In genomic region chr20:54188132-54188835, GRCh38 we compare ENCODE assay signal across 20 cellular contexts. TPM values are rescaled to one million over a fixed set of nuclear protein-coding genes. Genes with fewer than 3 reads are reported as not detected.
DNase-seq lines count a peak whose midpoint lies in the region; ATAC-seq, FAIRE-seq and TF ChIP-seq lines count a peak whose summit lies in the region.
"Had no signal": no experiment of that assay in that cellular context is flagged by ENCODE, and none has a peak within 500 bp of the region (broad histone marks: within the 10 kb centered on the region; RNA-seq: fewer than 3 reads in every experiment).

No MANE protein-coding gene starts in this region.

- FAIRE-seq in HTR-8/SVneo (lab: Jason Lieb, UNC) (peak; percentile 92), K562 (lab: Jason Lieb, UNC) (no peak)
- FAIRE-seq: G401.6, GM19239 had no signal

- H3K4me3 Mint-ChIP-seq in neural progenitor cell = no peak overlapping the region
- H3K4me3 Mint-ChIP-seq: CD14-positive monocyte had no signal

- ATAC-seq in K562 = peak; percentile 60; the same call in 1 of the 3 replicates
- ATAC-seq in HG03135 (IDR thresholded peaks at IDR 0.05; ENCODE audit: unreplicated experiment) = no peak

- no peaks in the 10 kb centered on the region for H3K36me3 ChIP-seq in BE2C
- H3K36me3 ChIP-seq in K562 (ENCODE audit: control insufficient read depth, insufficient read depth, low read length) = no peaks in the 10 kb centered on the region
- no peaks in the 10 kb centered on the region for H3K36me3 ChIP-seq in neural progenitor cell
- no peaks in the 10 kb centered on the region for H3K36me3 ChIP-seq in ovary
- no peaks in the 10 kb centered on the region for H3K36me3 ChIP-seq in effector memory CD4-positive, alpha-beta T cell (ENCODE audit: control insufficient read depth, insufficient read depth, low read length)

- H2AFZ ChIP-seq in K562 (ENCODE audit: low read depth, low read length) (peak overlapping the region; percentile 53; the same call in 1 of the 2 replicates), neural progenitor cell (replicated peaks) (peak overlapping the region; percentile 0)

- TF ChIP-seq EP300 in K562 (IDR thresholded peaks at IDR 0.05; ENCODE audit: low read length) (no peak), ovary (IDR thresholded peaks at IDR 0.05) (no peak)

- no peaks in the 10 kb centered on the region for H3K36me3 Mint-ChIP-seq in neural progenitor cell
- H3K36me3 Mint-ChIP-seq: CD14-positive monocyte had no signal

- TF ChIP-seq POLR2A in K562 (conservative IDR thresholded peaks at IDR 0.05) = no peak
- no peak for TF ChIP-seq POLR2A in ovary (IDR thresholded peaks at IDR 0.05)

- in situ Hi-C loops in K562 (cut with MboI) = no loop called here

- peaks cover 2% of the 10 kb centered on the region for H3K9me3 Mint-ChIP-seq in neural progenitor cell
- H3K9me3 Mint-ChIP-seq: CD14-positive monocyte had no signal

- TF ChIP-seq CTCF in BE2C (IDR thresholded peaks at IDR 0.05; ENCODE audit: low read depth, low read length) (no peak), K562 (IDR thresholded peaks at IDR 0.05 in 2 of 3, conservative IDR thresholded peaks at IDR 0.05 in 1 of 3; ENCODE audit: insufficient read depth in 2 of 3, low read depth in 1 of 3, low read length in 3 of 3) (no peak), neural progenitor cell (IDR thresholded peaks at IDR 0.05) (no peak), ovary (IDR thresholded peaks at IDR 0.05) (no peak)

- H3K9ac ChIP-seq in K562 (ENCODE audit: insufficient read depth in 1 of 2, low read depth in 2 of 2, low read length in 2 of 2) (no peak overlapping the region), neural progenitor cell (no peak overlapping the region)

- H3K27ac Mint-ChIP-seq in neural progenitor cell = no peak overlapping the region
- H3K27ac Mint-ChIP-seq: CD14-positive monocyte had no signal

- H3K4me2 ChIP-seq in K562 (ENCODE audit: insufficient read depth, low read length) (peak overlapping the region; percentile 12; the same call in 1 of the 2 replicates), neural progenitor cell (no peak overlapping the region)

- H3K79me2 ChIP-seq in K562 (ENCODE audit: control insufficient read depth, insufficient read depth, low read length) (no peaks in the 10 kb centered on the region), neural progenitor cell (ENCODE audit: low read depth) (no peaks in the 10 kb centered on the region)

- no peaks in the 10 kb centered on the region for H4K20me1 ChIP-seq in K562 (replicated peaks; ENCODE audit: control insufficient read depth, insufficient read depth, low read length)
- no peaks in the 10 kb centered on the region for H4K20me1 ChIP-seq in neural progenitor cell (ENCODE audit: low read depth)

- intact Hi-C loops in K562 (cut with micrococcal nuclease) (no loop called here), ovary (cut with DNase I) (no loop called here)

- H3F3A ChIP-seq in neural progenitor cell (ENCODE audit: low read depth) = no peaks in the 10 kb centered on the region

- DNase-seq in BE2C (no peak), HTR-8/SVneo (ENCODE audit: insufficient read length, low spot score) (no peak), K562 (ENCODE audit: extremely low read depth in 1 of 4, low spot score in 3 of 4) (peak in 3 of 4 experiments; percentile 16 to 35 (median 23)), neural progenitor cell (ENCODE audit: low spot score) (no peak), ovary (no peak), cortex of kidney (lab: John Stamatoyannopoulos, UW) (no peak)
- DNase-seq in effector memory CD4-positive, alpha-beta T cell = no peak
- DNase-seq: AML-193, HCEC 1CT, Karpas-422, NCI-H1092 treated with DMSO at 0.1 percent for 48 hours, NCI-H510A, NCI-H748 treated with DMSO at 0.1 percent for 48 hours, OCI-M1, SHP77, T-helper 1 cell had no signal

- H3K9me3 ChIP-seq in BE2C (no peaks in the 10 kb centered on the region), K562 (replicated peaks; ENCODE audit: control insufficient read depth, insufficient read depth, low read depth, low read length) (no peaks in the 10 kb centered on the region), neural progenitor cell (ENCODE audit: low read depth) (no peaks in the 10 kb centered on the region), ovary (no peaks in the 10 kb centered on the region)
- no peaks in the 10 kb centered on the region for H3K9me3 ChIP-seq in effector memory CD4-positive, alpha-beta T cell (ENCODE audit: control insufficient read depth, low read length)

- H3K4me3 ChIP-seq in BE2C (ENCODE audit: low read depth, low read length) (0 out of 2 replicates have a peak overlapping the region, but pooled peaks have one; percentile 2), K562 (no peak overlapping the region), neural progenitor cell (no peak overlapping the region), ovary (no peak overlapping the region)
- no peak overlapping the region for H3K4me3 ChIP-seq in effector memory CD4-positive, alpha-beta T cell (ENCODE audit: insufficient read depth, low read depth, low read length, poor library complexity, severe bottlenecking)

- H3K27me3 ChIP-seq in BE2C (peaks cover 23% of the 10 kb centered on the region), K562 (ENCODE audit: control insufficient read depth in 2 of 2, insufficient read depth in 2 of 2, low read length in 2 of 2) (peaks cover 15 to 20% of the 10 kb centered on the region in 2 experiments), neural progenitor cell (no peaks in the 10 kb centered on the region), ovary (no peaks in the 10 kb centered on the region)
- H3K27me3 ChIP-seq in effector memory CD4-positive, alpha-beta T cell (replicated peaks; ENCODE audit: control insufficient read depth, insufficient read depth, low read length, poor library complexity, severe bottlenecking) = peaks cover 4% of the 10 kb centered on the region

- no peaks in the 10 kb centered on the region for H3K4me1 ChIP-seq in BE2C
- H3K4me1 ChIP-seq in K562 (replicated peaks in 1 of 2; ENCODE audit: control insufficient read depth in 2 of 2, insufficient read depth in 2 of 2, low read length in 2 of 2) = no peaks in the 10 kb centered on the region
- H3K4me1 ChIP-seq in neural progenitor cell = peaks cover 7% of the 10 kb centered on the region
- H3K4me1 ChIP-seq in ovary (ENCODE audit: insufficient read depth) = no peaks in the 10 kb centered on the region
- no peaks in the 10 kb centered on the region for H3K4me1 ChIP-seq in effector memory CD4-positive, alpha-beta T cell (ENCODE audit: control insufficient read depth, insufficient read depth, low read length, poor library complexity, severe bottlenecking)

- H3K4me1 Mint-ChIP-seq in neural progenitor cell = no peaks in the 10 kb centered on the region
- H3K4me1 Mint-ChIP-seq: CD14-positive monocyte had no signal

- peaks cover 7% of the 10 kb centered on the region for H3K27me3 Mint-ChIP-seq in neural progenitor cell (ENCODE audit: insufficient read depth, low read depth)

- CTCF ChIA-PET in K562 (lab: Yijun Ruan, JAX; ENCODE audit: low intra/inter-chr PET ratio) = no interaction called here

- TF ChIP-seq RAD21 in K562 (CRISPR knock-in tag; conservative IDR thresholded peaks at IDR 0.05 in 1 of 2, IDR thresholded peaks at IDR 0.05 in 1 of 2) = no peak

- WGBS in K562 (ENCODE audit: insufficient coverage, low coverage, missing lambda C conversion rate) = 5% methylated on average over 11 of the region's 11 CpGs
- WGBS in ovary, 3 donors = 43 to 62% (median 45%) methylated on average over 11 of the region's 11 CpGs

- H3K9me1 ChIP-seq in K562 (ENCODE audit: control insufficient read depth, insufficient read depth, low read length) = no peaks in the 10 kb centered on the region

- H3K27ac ChIP-seq in K562 (ENCODE audit: extremely low read depth, low read depth, low read length) (no peak overlapping the region), neural progenitor cell (no peak overlapping the region), ovary (no peak overlapping the region)
- H3K27ac ChIP-seq in effector memory CD4-positive, alpha-beta T cell (ENCODE audit: insufficient read depth, low read length, poor library complexity, severe bottlenecking) = no peak overlapping the region

- no TSS peak for BruUV-seq in K562 (replicated peaks; lab: Mats Ljungman, UMichigan)

- POLR2A ChIA-PET in K562 (lab: Yijun Ruan, JAX) = interaction anchor here (1.1 kb wide), 1 partner anchor 20 kb away, joined by 4 read pairs; no protein-coding TSS in a partner anchor

RNA-seq across cellular contexts. Expression of gene CYP24A1, which starts 14.5 kb away (rescaled TPM):
- not detected for polyA plus RNA-seq in BE2C (2012; ENCODE audit: insufficient read depth, insufficient read length, low read depth)
- not detected in 2 replicates for total RNA-seq in K562 (2011; cell fraction: chromatin; rRNA removed; ENCODE audit: low replicate concordance)
- total RNA-seq in K562 (2011; cell fraction: nucleolus; rRNA removed) = not detected in 2 replicates
- total RNA-seq in K562 (2011; cell fraction: nucleoplasm; rRNA removed) = not detected in 2 replicates
- not detected in 2 replicates for total RNA-seq in K562 (2014; rRNA removed)
- not detected in 2 replicates for total RNA-seq in K562 (2014; rRNA removed; fragmentation: Illumina TruSeq; extraction: Trizol)
- total RNA-seq in K562 (2015; rRNA removed; fragmentation: Illumina TruSeq; extraction: Trizol) = not detected in 2 replicates
- not detected in 2 replicates for total RNA-seq in K562 (2021)
- polyA plus RNA-seq in K562 (2011; rRNA removed) = 0.04 TPM in 1 of 2 replicates, not detected in the other
- not detected in 2 replicates for polyA plus RNA-seq in K562 (2011; cell fraction: cytosol; rRNA removed)
- polyA plus RNA-seq in K562 (2011; cell fraction: nucleus; rRNA removed) = not detected in 2 replicates
- polyA plus RNA-seq in K562 (2012) = not detected in 2 replicates
- polyA plus RNA-seq in K562 (2014; fragmentation: Illumina TruSeq; extraction: Trizol) = not detected in 2 replicates
- polyA plus RNA-seq in K562 (2014; fragmentation: Nextera tagmentation; extraction: Ambion mirVana) = not detected
- polyA plus RNA-seq in K562 (2014; rRNA removed) = not detected in 2 replicates
- not detected in 2 replicates for polyA minus RNA-seq in K562 (2011; rRNA and poly(A)+ RNA removed)
- polyA minus RNA-seq in K562 (2011; cell fraction: cytosol; rRNA and poly(A)+ RNA removed) = not detected in 2 replicates
- not detected in 2 replicates for polyA minus RNA-seq in K562 (2011; cell fraction: nucleus; rRNA and poly(A)+ RNA removed)
- not detected in 2 replicates for total RNA-seq in neural progenitor cell (ENCODE audit: low replicate concordance)
- total RNA-seq in ovary = 1 to 10 TPM in 1 of 7 donors, under 1 TPM in 1, not detected in 5; 0.15 to 3.7 TPM
- polyA plus RNA-seq in ovary = not detected
- polyA plus RNA-seq: CD14-positive monocyte had no signal

RNA-seq across cellular contexts. Expression of gene PFDN4, which starts 19.6 kb away (rescaled TPM):
- polyA plus RNA-seq in BE2C (2012; ENCODE audit: insufficient read depth, insufficient read length, low read depth) = 52.2 TPM
- 2.6 and 8.7 TPM in 2 replicates for total RNA-seq in K562 (2011; cell fraction: chromatin; rRNA removed; ENCODE audit: low replicate concordance)
- 5.1 and 7.0 TPM in 2 replicates for total RNA-seq in K562 (2011; cell fraction: nucleolus; rRNA removed)
- 9.4 and 11.9 TPM in 2 replicates for total RNA-seq in K562 (2011; cell fraction: nucleoplasm; rRNA removed)
- total RNA-seq in K562 (2014; rRNA removed) (58.8 and 103 TPM in 2 replicates), K562 (2014; rRNA removed; fragmentation: Illumina TruSeq; extraction: Trizol) (143 and 183 TPM in 2 replicates), K562 (2015; rRNA removed; fragmentation: Illumina TruSeq; extraction: Trizol) (107 and 122 TPM in 2 replicates), K562 (2021) (53.1 and 60.1 TPM in 2 replicates), neural progenitor cell (ENCODE audit: low replicate concordance) (198 and 597 TPM in 2 replicates), ovary (100 to 1,000 TPM in 1 of 7 donors, 10 to 100 TPM in 6; 22.2 to 168 (median 32.2) TPM)
- polyA plus RNA-seq in K562 (2011; rRNA removed) (40.0 and 82.4 TPM in 2 replicates), K562 (2014; fragmentation: Illumina TruSeq; extraction: Trizol) (151 and 174 TPM in 2 replicates), K562 (2014; fragmentation: Nextera tagmentation; extraction: Ambion mirVana) (100 to 1,000 TPM; 112 to 144 TPM), K562 (2014; rRNA removed) (142 and 214 TPM in 2 replicates), ovary (10 to 100 TPM; 78.0 to 84.5 TPM)
- polyA plus RNA-seq in K562 (2011; cell fraction: cytosol; rRNA removed) = 5.2 and 13.6 TPM in 2 replicates
- polyA plus RNA-seq in K562 (2011; cell fraction: nucleus; rRNA removed) = 4.4 and 7.0 TPM in 2 replicates
- 66.9 and 88.4 TPM in 2 replicates for polyA plus RNA-seq in K562 (2012)
- 25.9 and 29.3 TPM in 2 replicates for polyA minus RNA-seq in K562 (2011; rRNA and poly(A)+ RNA removed)
- polyA minus RNA-seq in K562 (2011; cell fraction: cytosol; rRNA and poly(A)+ RNA removed) = 7.1 and 11.0 TPM in 2 replicates
- 3.9 and 6.0 TPM in 2 replicates for polyA minus RNA-seq in K562 (2011; cell fraction: nucleus; rRNA and poly(A)+ RNA removed)

Comparison
In these comparisons a context has a peak if more than half of its experiments do, and no peak if none do; other contexts are left out.
1. DNase-seq: peak in K562 (3 of 4); none in BE2C (single experiment), HTR-8/SVneo (single experiment), neural progenitor cell (single experiment), ovary (0 of 5), effector memory CD4-positive, alpha-beta T cell (0 of 3) and cortex of kidney (single experiment).